ENCODE assay signal across 18 cellular contexts in genomic region chr18:58447342-58448190, GRCh38.
DNase-seq lines count a peak whose midpoint lies in the region; ATAC-seq and TF ChIP-seq lines count a peak whose summit lies in the region.
"Had no signal": no experiment of that assay in that cellular context is flagged by ENCODE, and none has a peak within 500 bp of the region (broad histone marks: within the 10 kb centered on the region; RNA-seq: fewer than 3 reads in every experiment).

No MANE protein-coding gene starts in this region.

- H3K4me3 ChIP-seq in HUES48 (ENCODE audit: low read depth, low read length) (no peak overlapping the region), choroid plexus epithelial cell (ENCODE audit: low read depth, low read length) (no peak overlapping the region), mesendoderm (ENCODE audit: low read length) (no peak overlapping the region), transverse colon (no peak overlapping the region), left ventricle myocardium inferior (no peak overlapping the region)
- H3K4me3 ChIP-seq: body of pancreas, lung had no signal

- no peaks in the 10 kb centered on the region for H3K36me3 Mint-ChIP-seq in stimulated activated effector memory CD8-positive, alpha-beta T cell treated with anti-CD3 and anti-CD28 coated beads, Interleukin-12 subunit alpha, Interleukin-12 subunit beta, amount 100 ng/mL, for 72 hours
- H3K36me3 Mint-ChIP-seq: CD14-positive monocyte had no signal

- no peak overlapping the region for H3K4ac ChIP-seq in mesendoderm (ENCODE audit: low read depth, low read length)

- H3K18ac ChIP-seq in mesendoderm (ENCODE audit: low read length) = no peak overlapping the region

- in situ Hi-C loops in transverse colon (cut with MboI; ENCODE audit: low pct_ligation_motif_present in 1 of 4, low pct_unique_long_range_greater_than_20kb in 1 of 4, low sequenced_read_pairs in 3 of 4) = loop anchor here in 1 of 4 donors (25.0 kb wide), 1 partner anchor 90 kb away; no protein-coding TSS in a partner anchor

- ATAC-seq in stimulated activated effector memory CD8-positive, alpha-beta T cell treated with anti-CD3 and anti-CD28 coated beads, Interleukin-12 subunit alpha, Interleukin-12 subunit beta, amount 100 ng/mL, for 72 hours = no peak
- ATAC-seq: body of pancreas had no signal

- no peaks in the 10 kb centered on the region for H3K79me2 ChIP-seq in mesendoderm (ENCODE audit: control insufficient read depth, insufficient read depth, low read length)

- no peak overlapping the region for H3K27ac Mint-ChIP-seq in stimulated activated effector memory CD8-positive, alpha-beta T cell treated with anti-CD3 and anti-CD28 coated beads, Interleukin-12 subunit alpha, Interleukin-12 subunit beta, amount 100 ng/mL, for 72 hours
- H3K27ac Mint-ChIP-seq: activated T-helper 1 cell treated with anti-CD3 and anti-CD28 coated beads, Interleukin-12 subunit alpha, Interleukin-12 subunit beta, Interleukin-2, Interleukin-4 antibody, amounts not matched to agents 30 ng/mL and 10 ng/mL and 1 ng/mL, durations not matched to agents 14 hours and 24 hours and 36 hours; CD14-positive monocyte; IgD-negative memory B cell had no signal

- no peak overlapping the region for H2BK5ac ChIP-seq in mesendoderm (ENCODE audit: low read length)

- no peak overlapping the region for H3K9ac ChIP-seq in HUES48 (ENCODE audit: low read depth, low read length)
- H3K9ac ChIP-seq in mesendoderm (ENCODE audit: low read length) = no peak overlapping the region

- no peak overlapping the region for H4K8ac ChIP-seq in mesendoderm (ENCODE audit: low read depth, low read length)

- no peak for TF ChIP-seq CTCF in choroid plexus epithelial cell (conservative IDR thresholded peaks at IDR 0.05; ENCODE audit: low read depth, low read length)
- no peak for TF ChIP-seq CTCF in transverse colon (IDR thresholded peaks at IDR 0.05)
- no peak for TF ChIP-seq CTCF in left ventricle myocardium inferior (IDR thresholded peaks at IDR 0.05; ENCODE audit: borderline replicate concordance)

- H3K9me3 Mint-ChIP-seq in stimulated activated effector memory CD8-positive, alpha-beta T cell treated with anti-CD3 and anti-CD28 coated beads, Interleukin-12 subunit alpha, Interleukin-12 subunit beta, amount 100 ng/mL, for 72 hours = no peaks in the 10 kb centered on the region
- H3K9me3 Mint-ChIP-seq: activated T-helper 1 cell treated with anti-CD3 and anti-CD28 coated beads, Interleukin-12 subunit alpha, Interleukin-12 subunit beta, Interleukin-2, Interleukin-4 antibody, amounts not matched to agents 30 ng/mL and 10 ng/mL and 1 ng/mL, durations not matched to agents 14 hours and 24 hours and 36 hours; CD14-positive monocyte; IgD-negative memory B cell had no signal

- H2AK5ac ChIP-seq in mesendoderm (ENCODE audit: low read length) = no peak overlapping the region

- H3K4me1 ChIP-seq in HUES48 (ENCODE audit: control insufficient read depth, insufficient read depth, low read length) = peaks cover 34% of the 10 kb centered on the region
- peaks cover 5% of the 10 kb centered on the region for H3K4me1 ChIP-seq in mesendoderm (ENCODE audit: control insufficient read depth, low read depth, low read length)
- peaks cover 0 to 3% (median 0%) of the 10 kb centered on the region in 4 donors for H3K4me1 ChIP-seq in transverse colon
- H3K4me1 ChIP-seq in left ventricle myocardium inferior = no peaks in the 10 kb centered on the region
- H3K4me1 ChIP-seq: body of pancreas had no signal

- H3K36me3 ChIP-seq in HUES48 (ENCODE audit: control insufficient read depth, insufficient read depth, low read length) = no peaks in the 10 kb centered on the region
- no peaks in the 10 kb centered on the region for H3K36me3 ChIP-seq in mesendoderm (ENCODE audit: control insufficient read depth, insufficient read depth, low read length)
- H3K36me3 ChIP-seq in transverse colon = no peaks in the 10 kb centered on the region
- no peaks in the 10 kb centered on the region for H3K36me3 ChIP-seq in left ventricle myocardium inferior

- H3K27me3 ChIP-seq in HUES48 (ENCODE audit: control insufficient read depth, insufficient read depth, low read length) (no peaks in the 10 kb centered on the region), mesendoderm (ENCODE audit: insufficient read depth, low read length, poor library complexity) (no peaks in the 10 kb centered on the region), transverse colon (no peaks in the 10 kb centered on the region), left ventricle myocardium inferior (ENCODE audit: low read depth) (no peaks in the 10 kb centered on the region)
- H3K27me3 ChIP-seq: body of pancreas had no signal

- H3K9me3 ChIP-seq in HUES48 (ENCODE audit: control insufficient read depth, insufficient read depth, low read length) (no peaks in the 10 kb centered on the region), transverse colon (no peaks in the 10 kb centered on the region), left ventricle myocardium inferior (replicated peaks) (no peaks in the 10 kb centered on the region)
- H3K9me3 ChIP-seq: body of pancreas had no signal

- peak; percentile 27 for DNase-seq in choroid plexus epithelial cell (ENCODE audit: low read depth)
- peak; percentile 21 for DNase-seq in mesendoderm
- no peak for DNase-seq in transverse colon
- no peak for DNase-seq in stimulated activated effector memory CD8-positive, alpha-beta T cell treated with anti-CD3 and anti-CD28 coated beads, Interleukin-12 subunit alpha, Interleukin-12 subunit beta, amount 100 ng/mL, for 72 hours (ENCODE audit: low spot score in 2 of 2)
- DNase-seq in GOT3 (lab: John Stamatoyannopoulos, UW) = no peak
- no peak for DNase-seq in left ventricle myocardium inferior
- DNase-seq: activated CD4-positive, alpha-beta T cell treated with anti-CD3 and anti-CD28 coated beads for 48 hours; body of pancreas; hippocampal formation; NCI-H1436; stimulated activated CD4-positive, alpha-beta T cell treated with anti-CD3 and anti-CD28 coated beads, Interleukin-4, amount 100 ng/mL, for 4 hours; stimulated activated naive CD4-positive, alpha-beta T cell; T-helper 2 cell had no signal

- H2BK15ac ChIP-seq in mesendoderm (replicated peaks; ENCODE audit: low read depth) = no peak overlapping the region

- H3K27ac ChIP-seq in HUES48 (ENCODE audit: low read depth, low read length) (peak overlapping the region; percentile 16), mesendoderm (ENCODE audit: low read depth, low read length) (no peak overlapping the region), transverse colon (peak overlapping the region in 3 of 4 donors; percentile 17 to 49 (median 46)), left ventricle myocardium inferior (replicated peaks) (no peak overlapping the region)
- H3K27ac ChIP-seq: body of pancreas had no signal

- H4K5ac ChIP-seq in mesendoderm (ENCODE audit: low read length) = no peak overlapping the region

- H3K56ac ChIP-seq in mesendoderm (ENCODE audit: low read length) = no peak overlapping the region

- H3K4me3 Mint-ChIP-seq in stimulated activated effector memory CD8-positive, alpha-beta T cell treated with anti-CD3 and anti-CD28 coated beads, Interleukin-12 subunit alpha, Interleukin-12 subunit beta, amount 100 ng/mL, for 72 hours = no peak overlapping the region
- H3K4me3 Mint-ChIP-seq: activated T-helper 1 cell treated with anti-CD3 and anti-CD28 coated beads, Interleukin-12 subunit alpha, Interleukin-12 subunit beta, Interleukin-2, Interleukin-4 antibody, amounts not matched to agents 30 ng/mL and 10 ng/mL and 1 ng/mL, durations not matched to agents 14 hours and 24 hours and 36 hours; CD14-positive monocyte; IgD-negative memory B cell had no signal

- no peak for TF ChIP-seq EP300 in transverse colon (IDR thresholded peaks at IDR 0.05; ENCODE audit: low read depth)

- H2BK120ac ChIP-seq in mesendoderm (ENCODE audit: low read depth, low read length) = no peak overlapping the region

- intact Hi-C loops in transverse colon (cut with DNase I; ENCODE audit: low total_unique reads) = no loop called here
- intact Hi-C loops in left ventricle myocardium inferior (cut with micrococcal nuclease) = no loop called here

- H3K79me1 ChIP-seq in mesendoderm (ENCODE audit: low read length) = no peaks in the 10 kb centered on the region

- 100% methylated on average over 1 of the region's 11 CpGs for WGBS in mesendoderm (ENCODE audit: extremely low coverage, insufficient coverage, low lambda C conversion rate)
- 70 to 72% methylated on average over 8 to 11 of the region's 11 CpGs for WGBS in transverse colon (ENCODE audit: low coverage in 1 of 2), 2 donors

- H3K4me1 Mint-ChIP-seq in stimulated activated effector memory CD8-positive, alpha-beta T cell treated with anti-CD3 and anti-CD28 coated beads, Interleukin-12 subunit alpha, Interleukin-12 subunit beta, amount 100 ng/mL, for 72 hours = no peaks in the 10 kb centered on the region
- H3K4me1 Mint-ChIP-seq: CD14-positive monocyte, IgD-negative memory B cell had no signal

- TF ChIP-seq POLR2A in transverse colon (IDR thresholded peaks at IDR 0.05) = no peak

- H3K4me2 ChIP-seq in mesendoderm (ENCODE audit: low read length) = no peak overlapping the region

- no peak overlapping the region for H3K23ac ChIP-seq in mesendoderm (ENCODE audit: low read length)

Comparison
In these comparisons a context has a peak if more than half of its experiments do, and no peak if none do; other contexts are left out.
1. H3K27ac ChIP-seq: peak in HUES48 (single experiment) and transverse colon (3 of 4); none in mesendoderm (single experiment) and left ventricle myocardium inferior (single experiment).
2. DNase-seq: peak in choroid plexus epithelial cell (single experiment) and mesendoderm (single experiment); none in transverse colon (single experiment), stimulated activated effector memory CD8-positive, alpha-beta T cell treated with anti-CD3 and anti-CD28 coated beads, Interleukin-12 subunit alpha, Interleukin-12 subunit beta, amount 100 ng/mL, for 72 hours (0 of 2), GOT3 (single experiment) and left ventricle myocardium inferior (single experiment).